ENCODE assay signal across 22 cellular contexts in the genomic region with DNA sequence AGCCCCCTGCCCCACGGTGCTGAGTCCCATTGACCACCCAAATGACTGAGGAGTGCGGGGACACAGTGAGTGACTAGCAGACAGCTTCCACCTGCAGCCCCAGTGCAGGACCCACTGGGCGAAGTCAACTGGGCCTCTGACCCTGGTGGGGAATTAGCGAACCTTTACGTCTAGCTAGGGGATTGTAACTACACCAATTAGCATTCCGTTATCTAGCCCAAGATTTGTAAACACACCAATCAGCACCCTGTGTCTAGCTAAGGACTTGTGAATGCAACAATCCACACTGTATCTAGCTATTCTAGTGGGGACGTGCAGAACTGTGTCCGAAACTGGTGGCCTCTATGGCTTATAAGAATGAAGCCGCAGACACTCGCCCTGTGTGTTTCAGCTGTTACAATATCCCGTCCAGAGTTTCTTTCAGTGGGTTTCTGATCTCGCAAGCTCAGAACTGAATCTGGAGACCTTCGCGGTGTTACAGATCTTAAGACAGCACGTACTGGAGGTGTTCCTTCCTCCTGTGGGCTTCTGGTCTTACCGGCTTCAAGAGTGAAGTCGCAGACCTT.
"Had no signal": no experiment of that assay in that cellular context is flagged by ENCODE, and none has a peak within 500 bp of the region (broad histone marks: within the 10 kb centered on the region; RNA-seq: fewer than 3 reads in every experiment).

No MANE protein-coding gene starts in this region.

- H3K36me3 ChIP-seq: cardiac muscle cell, left lung, ovary, tibial nerve had no signal

- H3K36me3 Mint-ChIP-seq: immature natural killer cell, natural killer cell, WTC11 had no signal

- H3K9me3 Mint-ChIP-seq: activated naive CD4-positive, alpha-beta T cell treated with anti-CD3 and anti-CD28 coated beads for 36 hours; immature natural killer cell; natural killer cell; T-helper 1 cell treated with Interleukin-12 subunit alpha and Interleukin-12 subunit beta and Interleukin-4 antibody, amounts not matched to agents 30 μg/mL and 1 μg/mL, for 36 hours had no signal

- ATAC-seq: body of pancreas, esophagus mucosa, natural killer cell, WTC11 had no signal

- H3K27me3 ChIP-seq: body of pancreas, cardiac muscle cell, hepatocyte, ovary had no signal

- H3K27ac ChIP-seq: body of pancreas, cardiac muscle cell, hepatocyte, left lung, ovary, tibial nerve had no signal

- H3K4me3 Mint-ChIP-seq: activated naive CD4-positive, alpha-beta T cell treated with anti-CD3 and anti-CD28 coated beads for 36 hours; natural killer cell; T-helper 1 cell treated with Interleukin-12 subunit alpha and Interleukin-12 subunit beta and Interleukin-4 antibody, amounts not matched to agents 30 μg/mL and 1 μg/mL, for 36 hours; WTC11 had no signal

- DNase-seq: activated CD4-positive, alpha-beta T cell treated with anti-CD3 and anti-CD28 coated beads, Interleukin-2, amount 50 U/mL, for 4 hours; activated effector memory CD4-positive, alpha-beta T cell treated with Interleukin-2 at 50 U/mL for 16 hours; activated naive CD4-positive, alpha-beta T cell treated with anti-CD3 and anti-CD28 coated beads for 36 hours; activated T-cell treated with anti-CD3 and anti-CD28 coated beads, Interleukin-2, amount 50 U/mL, for 48 hours; body of pancreas; effector CD8-positive, alpha-beta T cell; foreskin melanocyte; immature natural killer cell; left lung; midbrain; natural killer cell; stimulated activated CD4-positive, alpha-beta T cell treated with anti-CD3 and anti-CD28 coated beads, Interleukin-2, amount 100 ng/mL, for 48 hours; stimulated activated CD8-positive, alpha-beta memory T cell treated with anti-CD3 and anti-CD28 coated beads, Interleukin-4, amount 100 ng/mL, for 48 hours; stimulated activated naive CD4-positive, alpha-beta T cell; T1000 had no signal

- H3K4me3 ChIP-seq: body of pancreas, cardiac muscle cell, hepatocyte, left lung had no signal

- H3K27ac Mint-ChIP-seq: activated naive CD4-positive, alpha-beta T cell treated with anti-CD3 and anti-CD28 coated beads for 36 hours; immature natural killer cell; natural killer cell; T-helper 1 cell treated with Interleukin-12 subunit alpha and Interleukin-12 subunit beta and Interleukin-4 antibody, amounts not matched to agents 30 μg/mL and 1 μg/mL, for 36 hours; WTC11 had no signal

- H3K9me3 ChIP-seq: body of pancreas, left lung, ovary, tibial nerve had no signal
